15 cellular contexts compared by ENCODE assay signal in the genomic region with DNA sequence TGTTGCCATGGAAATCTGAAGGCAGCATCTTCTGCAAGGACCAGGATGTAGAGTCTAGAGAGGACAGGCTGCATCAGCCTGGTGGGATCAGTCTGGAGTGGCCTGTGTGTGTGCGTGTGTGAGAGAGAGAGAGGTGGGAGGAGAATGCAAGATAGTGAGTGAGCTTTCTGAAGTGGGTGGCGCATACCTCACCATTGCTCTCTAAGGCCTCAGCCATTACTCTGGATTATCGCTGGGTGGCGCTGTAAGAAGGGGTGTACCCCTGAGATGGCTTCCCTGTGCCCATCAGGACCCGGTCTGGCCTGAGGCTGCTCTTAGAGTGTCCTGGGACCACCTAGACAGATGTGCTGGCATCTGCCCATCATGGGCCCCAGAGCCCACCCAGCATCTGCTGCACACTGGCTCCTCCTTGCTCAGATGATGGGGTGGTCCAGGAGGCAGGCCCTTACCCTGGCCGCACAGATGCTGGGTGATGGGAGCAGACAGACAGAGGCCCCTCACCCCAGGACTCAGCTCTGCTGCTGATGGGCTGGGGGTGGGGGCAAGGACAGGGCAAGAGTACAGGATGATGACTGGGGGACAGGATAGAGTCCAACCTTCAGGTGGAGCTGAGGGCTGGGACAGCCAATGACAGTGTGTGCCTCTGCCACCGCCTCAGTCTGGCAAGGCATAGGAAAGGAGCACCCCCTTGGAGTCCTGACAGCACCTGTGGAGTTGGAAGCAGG. TPM values are rescaled to one million over a fixed set of nuclear protein-coding genes. Genes with fewer than 3 reads are reported as not detected.
DNase-seq lines count a peak whose midpoint lies in the region; ATAC-seq, FAIRE-seq and TF ChIP-seq lines count a peak whose summit lies in the region.
"Had no signal": no experiment of that assay in that cellular context is flagged by ENCODE, and none has a peak within 500 bp of the region (broad histone marks: within the 10 kb centered on the region; RNA-seq: fewer than 3 reads in every experiment).

No MANE protein-coding gene starts in this region.

- H2AFZ ChIP-seq in HCT116 (ENCODE audit: low read depth, low read length, poor library complexity, severe bottlenecking), result no peak overlapping the region

- intact Hi-C loops in HCT116 (cut with micrococcal nuclease), result no loop called here
- intact Hi-C loops in breast epithelium (cut with DNase I; ENCODE audit: low total_unique reads), result no loop called here
- intact Hi-C loops in mucosa of descending colon (cut with DNase I, micrococcal nuclease), result no loop called here
- intact Hi-C loops in esophagus muscularis mucosa (cut with DNase I), result no loop called here

- H3K4me1 ChIP-seq in HCT116 (ENCODE audit: control insufficient read depth in 1 of 2, insufficient read depth in 2 of 2, low read length in 2 of 2) (no peaks in the 10 kb centered on the region), breast epithelium (no peaks in the 10 kb centered on the region), mucosa of descending colon (ENCODE audit: low read depth) (peaks cover 3% of the 10 kb centered on the region), small intestine (ENCODE audit: control insufficient read depth in 2 of 2, insufficient read depth in 1 of 2, low read depth in 1 of 2, low read length in 1 of 2) (no peaks in the 10 kb centered on the region), esophagus muscularis mucosa (peaks cover 17 to 21% (median 20%) of the 10 kb centered on the region in 4 donors)
- H3K4me1 ChIP-seq: body of pancreas had no signal

- H3K27me3 ChIP-seq in AG04450 (ENCODE audit: control insufficient read depth, insufficient read depth, low read length), result peaks cover 2% of the 10 kb centered on the region
- peaks cover 14% of the 10 kb centered on the region for H3K27me3 ChIP-seq in HCT116 (ENCODE audit: insufficient read depth, low read length)
- H3K27me3 ChIP-seq in breast epithelium, result no peaks in the 10 kb centered on the region
- H3K27me3 ChIP-seq in small intestine (ENCODE audit: control insufficient read depth in 2 of 2, insufficient read depth in 2 of 2, low read length in 2 of 2), result no peaks in the 10 kb centered on the region
- no peaks in the 10 kb centered on the region for H3K27me3 ChIP-seq in esophagus muscularis mucosa
- H3K27me3 ChIP-seq: body of pancreas, esophagus squamous epithelium had no signal

- H3K4me3 ChIP-seq in AG04450 (ENCODE audit: low read depth, low read length) (no peak overlapping the region), HCT116 (replicated peaks in 1 of 2; ENCODE audit: low read depth in 1 of 2, low read length in 2 of 2) (no peak overlapping the region), breast epithelium (no peak overlapping the region), mucosa of descending colon (no peak overlapping the region), small intestine (ENCODE audit: low read depth in 1 of 2, low read length in 2 of 2) (no peak overlapping the region), esophagus muscularis mucosa (no peak overlapping the region)
- H3K4me3 ChIP-seq: body of pancreas, esophagus squamous epithelium had no signal

- BruUV-seq in HCT116 (replicated peaks; lab: Mats Ljungman, UMichigan), result no TSS peak

- no peak overlapping the region for H3K27ac ChIP-seq in AG04450 (ENCODE audit: low read depth, low read length)
- no peak overlapping the region for H3K27ac ChIP-seq in HCT116 (ENCODE audit: low read depth, low read length)
- H3K27ac ChIP-seq in breast epithelium, result peak overlapping the region; percentile 60 to 92
- H3K27ac ChIP-seq in small intestine (ENCODE audit: low read depth in 1 of 2, low read length in 1 of 2), result no peak overlapping the region
- no peak overlapping the region for H3K27ac ChIP-seq in esophagus muscularis mucosa (replicated peaks in 1 of 4)
- H3K27ac ChIP-seq: body of pancreas, esophagus squamous epithelium, RWPE1 had no signal

- H3K9ac ChIP-seq in HCT116 (ENCODE audit: low read length), result no peak overlapping the region

- H3K36me3 ChIP-seq in HCT116 (ENCODE audit: control insufficient read depth in 1 of 2, insufficient read depth in 2 of 2, low read length in 2 of 2), result no peaks in the 10 kb centered on the region
- no peaks in the 10 kb centered on the region for H3K36me3 ChIP-seq in breast epithelium
- H3K36me3 ChIP-seq in mucosa of descending colon (ENCODE audit: low read depth), result no peaks in the 10 kb centered on the region
- no peaks in the 10 kb centered on the region for H3K36me3 ChIP-seq in small intestine (ENCODE audit: control insufficient read depth in 2 of 2, insufficient read depth in 2 of 2, low read length in 2 of 2)
- H3K36me3 ChIP-seq in esophagus muscularis mucosa, result no peaks in the 10 kb centered on the region
- H3K36me3 ChIP-seq: esophagus squamous epithelium had no signal

- H4K20me1 ChIP-seq in HCT116 (ENCODE audit: insufficient read depth), result no peaks in the 10 kb centered on the region

- POLR2A ChIA-PET in AG04450 (lab: Yijun Ruan, JAX) (no interaction called here), HCT116 (lab: Charles Lee) (no interaction called here)

- TF ChIP-seq POLR2A in HCT116 (IDR thresholded peaks at IDR 0.05; ENCODE audit: borderline replicate concordance, extremely low read depth, insufficient read depth, insufficient read length), result no peak
- no peak for TF ChIP-seq POLR2A in breast epithelium (IDR thresholded peaks at IDR 0.05)
- no peak for TF ChIP-seq POLR2A in esophagus muscularis mucosa (IDR thresholded peaks at IDR 0.05; ENCODE audit: low read depth)

- RAD21 ChIA-PET in HCT116 (lab: Charles Lee; ENCODE audit: low non-redundant PET in 1 of 2, low total read pairs in 2 of 2, uncharacterized antibody in 2 of 2, unreplicated experiment in 2 of 2), result no interaction called here

- ATAC-seq in HCT116 (peak; percentile 75), mucosa of descending colon (peak; percentile 20), GM18870 (IDR thresholded peaks at IDR 0.05; ENCODE audit: unreplicated experiment) (no peak)
- ATAC-seq: body of pancreas; CD8-positive, alpha-beta T cell had no signal

- no peak for TF ChIP-seq EP300 in esophagus muscularis mucosa (IDR thresholded peaks at IDR 0.05)

- FAIRE-seq in small intestine (lab: Jason Lieb, UNC), result no peak
- FAIRE-seq: GM19239 had no signal

- no peak overlapping the region for H3K4me2 ChIP-seq in HCT116 (ENCODE audit: low read length)

- WGBS in small intestine, 3 donors, result 72 to 81% (median 77%) methylated on average over 5 to 7 of the region's 7 CpGs
- WGBS in esophagus muscularis mucosa, result 55% methylated on average over 6 of the region's 7 CpGs

- CTCF ChIA-PET in AG04450 (lab: Charles Lee) (interaction anchor here (1.3 to 2.6 kb wide), 2 partner anchors 22 to 36 kb away, joined by 4 to 6 read pairs; no protein-coding TSS in a partner anchor), HCT116 (lab: Charles Lee) (interaction anchor here (0.9 to 1.4 kb wide), 3 partner anchors 8 to 35 kb away, joined by 3 to 4 read pairs (median 4); no protein-coding TSS in a partner anchor)

- no peaks in the 10 kb centered on the region for H3K79me2 ChIP-seq in HCT116 (ENCODE audit: insufficient read depth, low read length)

- TF ChIP-seq CTCF in AG04450 (IDR thresholded peaks at IDR 0.05; ENCODE audit: low read depth, low read length) (peak; percentile 31; the same call in 1 of the 2 replicates), HCT116 (IDR thresholded peaks at IDR 0.05 in 2 of 3, conservative IDR thresholded peaks at IDR 0.05 in 1 of 3; ENCODE audit: borderline replicate concordance in 1 of 3, insufficient read depth in 1 of 3, low read depth in 2 of 3, low read length in 2 of 3) (peak; percentile 27 to 69 (median 50); a peak in 5 of 6 replicates), breast epithelium (IDR thresholded peaks at IDR 0.05) (no peak), mucosa of descending colon (IDR thresholded peaks at IDR 0.05) (no peak), esophagus muscularis mucosa (IDR thresholded peaks at IDR 0.05) (no peak)

- no peak for DNase-seq in AG04450 (ENCODE audit: low read depth, low spot score)
- no peak for DNase-seq in HCT116 (ENCODE audit: low read depth, low spot score)
- no peak for DNase-seq in breast epithelium (ENCODE audit: low spot score in 2 of 2)
- no peak for DNase-seq in mucosa of descending colon
- DNase-seq in small intestine, result no peak
- no peak for DNase-seq in NCI-H748 treated with DMSO at 0.1 percent for 48 hours (lab: John Stamatoyannopoulos, UW)
- no peak for DNase-seq in esophagus muscularis mucosa (ENCODE audit: extremely low spot score)
- DNase-seq: activated T-cell treated with anti-CD3 and anti-CD28 coated beads, Interleukin-2, amount 50 U/mL, for 48 hours; body of pancreas; esophagus squamous epithelium; NCI-H2171 treated with DMSO at 0.1 percent for 48 hours had no signal

- H3K9me3 ChIP-seq in AG04450 (ENCODE audit: control insufficient read depth, insufficient read depth, low read length), result no peaks in the 10 kb centered on the region
- no peaks in the 10 kb centered on the region for H3K9me3 ChIP-seq in HCT116 (ENCODE audit: control insufficient read depth in 1 of 2, insufficient read depth in 1 of 2, low read depth in 1 of 2, low read length in 2 of 2)
- H3K9me3 ChIP-seq in breast epithelium, result no peaks in the 10 kb centered on the region
- no peaks in the 10 kb centered on the region for H3K9me3 ChIP-seq in mucosa of descending colon
- H3K9me3 ChIP-seq in small intestine (ENCODE audit: control insufficient read depth, low read depth), result no peaks in the 10 kb centered on the region
- no peaks in the 10 kb centered on the region for H3K9me3 ChIP-seq in esophagus muscularis mucosa
- H3K9me3 ChIP-seq: body of pancreas, esophagus squamous epithelium had no signal

- TF ChIP-seq RAD21 in HCT116 (IDR thresholded peaks at IDR 0.05; ENCODE audit: low read depth), result peak; percentile 19; the same call in 1 of the 2 replicates

- H3K9me2 ChIP-seq in HCT116 (ENCODE audit: insufficient read depth), result no peaks in the 10 kb centered on the region

TF ChIP-seq in HCT116, 20 proteins besides CTCF, POLR2A, EP300 and RAD21 (continues in another document):
- TF ChIP-seq ELF1 (IDR thresholded peaks at IDR 0.05; ENCODE audit: borderline replicate concordance, low read depth) (no peak), SRF (IDR thresholded peaks at IDR 0.05; ENCODE audit: low read depth) (no peak), ATF3 (IDR thresholded peaks at IDR 0.05) (no peak), CEBPB (IDR thresholded peaks at IDR 0.05; ENCODE audit: low read depth) (no peak), SIN3A (IDR thresholded peaks at IDR 0.05; ENCODE audit: low read depth) (no peak), EZH2phosphoT487 (IDR thresholded peaks at IDR 0.05; ENCODE audit: borderline replicate concordance) (no peak)

RNA-seq across cellular contexts. Expression of gene TUB, which starts 25.7 kb away (rescaled TPM):
- polyA plus RNA-seq in AG04450 (2011; rRNA removed) (13.9 and 14.7 TPM in 2 replicates), small intestine (1 to 10 TPM in 1 of 3 donors, under 1 TPM in 1, not detected in 1; 0.54 to 3.5 TPM)
- polyA minus RNA-seq in AG04450 (2011; rRNA and poly(A)+ RNA removed), result 11.4 and 13.9 TPM in 2 replicates
- total RNA-seq in HCT116 (2021; ENCODE audit: unreplicated experiment) (0.02 TPM), breast epithelium (10 to 100 TPM in 2 of 3 donors, 1 to 10 TPM in 1; 6.3 to 17.7 (median 11.2) TPM), mucosa of descending colon (10 to 100 TPM in 1 of 3 donors, 1 to 10 TPM in 1, under 1 TPM in 1; 0.58 to 10.4 (median 1.8) TPM), esophagus muscularis mucosa (10 to 100 TPM in 2 of 4 donors, 1 to 10 TPM in 2; 8.3 to 18.3 (median 12.1) TPM)
- polyA plus RNA-seq in HCT116 (2012), result not detected in 2 replicates
- total RNA-seq: CD8-positive, alpha-beta T cell had no signal

Comparison
In these comparisons a context has a peak if more than half of its experiments do, and no peak if none do; other contexts are left out.
1. H3K27ac ChIP-seq: peak in breast epithelium (2 of 2); none in AG04450 (single experiment), HCT116 (single experiment), small intestine (0 of 2) and esophagus muscularis mucosa (0 of 4).
2. CTCF ChIP-seq: peak in AG04450 (single experiment) and HCT116 (3 of 3); none in breast epithelium (0 of 3), mucosa of descending colon (single experiment) and esophagus muscularis mucosa (0 of 3).